In genomic region chr20:17747431-17747846, GRCh38 we compare ENCODE assay signal across 12 cellular contexts. TPM values are rescaled to one million over a fixed set of nuclear protein-coding genes. Genes with fewer than 3 reads are reported as not detected.
A peak's percentile ranks its signal among the peaks of the same experiment; 100 is the strongest.
DNase-seq lines count a peak whose midpoint lies in the region; ATAC-seq, FAIRE-seq and TF ChIP-seq lines count a peak whose summit lies in the region.
"Had no signal": no experiment of that assay in that cellular context is flagged by ENCODE, and none has a peak within 500 bp of the region (broad histone marks: within the 10 kb centered on the region; RNA-seq: fewer than 3 reads in every experiment).

No MANE protein-coding gene starts in this region.

- peak; percentile 98 for FAIRE-seq in astrocyte (lab: Jason Lieb, UNC)
- FAIRE-seq: endometrium had no signal

- no peaks in the 10 kb centered on the region for H4K20me1 ChIP-seq in astrocyte (ENCODE audit: insufficient read depth, low read length)

- TF ChIP-seq CTCF in AG09309 (IDR thresholded peaks at IDR 0.05; ENCODE audit: control insufficient read depth, insufficient read depth, low read depth, low read length, missing control alignments): no peak
- no peak for TF ChIP-seq CTCF in astrocyte (IDR thresholded peaks at IDR 0.05; ENCODE audit: insufficient read depth, low read depth, low read length)

- H3K36me3 ChIP-seq in astrocyte (ENCODE audit: insufficient read depth, low read length): no peaks in the 10 kb centered on the region

- H3K4me1 ChIP-seq in astrocyte (ENCODE audit: insufficient read depth, low read length): peaks cover 13% of the 10 kb centered on the region

- no peak overlapping the region for H3K4me3 ChIP-seq in AG09309 (ENCODE audit: control insufficient read depth, low read depth, low read length)
- H3K4me3 ChIP-seq in astrocyte (ENCODE audit: insufficient read depth, low read depth, low read length): peak overlapping the region; percentile 38

- peaks cover 15% of the 10 kb centered on the region for H3K4me1 Mint-ChIP-seq in astrocyte (ENCODE audit: low read depth, unreplicated experiment)

- H3K4me3 Mint-ChIP-seq in astrocyte (ENCODE audit: unreplicated experiment): peak overlapping the region; percentile 10
- H3K4me3 Mint-ChIP-seq: natural killer cell treated with Interleukin-12 subunit alpha and Interleukin-12 subunit beta and Interleukin-15 and Interleukin-18, amount 100 ng/mL, for 72 hours had no signal

- peaks cover under 1% of the 10 kb centered on the region for H3K27me3 ChIP-seq in astrocyte (ENCODE audit: insufficient read depth, low read length)

- H3K79me2 ChIP-seq in astrocyte (ENCODE audit: insufficient read depth, low read length): no peaks in the 10 kb centered on the region

- H3K9me3 ChIP-seq in astrocyte (ENCODE audit: insufficient read depth, low read depth, low read length): no peaks in the 10 kb centered on the region

- peak overlapping the region; percentile 97 for H3K27ac Mint-ChIP-seq in astrocyte (ENCODE audit: unreplicated experiment)
- H3K27ac Mint-ChIP-seq: natural killer cell treated with Interleukin-12 subunit alpha and Interleukin-12 subunit beta and Interleukin-15 and Interleukin-18, amount 100 ng/mL, for 72 hours had no signal

- no peaks in the 10 kb centered on the region for H3K36me3 Mint-ChIP-seq in astrocyte (ENCODE audit: low read depth, unreplicated experiment)
- H3K36me3 Mint-ChIP-seq: natural killer cell treated with Interleukin-12 subunit alpha and Interleukin-12 subunit beta and Interleukin-15 and Interleukin-18, amount 100 ng/mL, for 72 hours had no signal

- DNase-seq in AG09309 (ENCODE audit: low read depth) (peak; percentile 57), HT1080 (ENCODE audit: low read depth) (peak; percentile 90), astrocyte (ENCODE audit: low read depth) (peak; percentile 90), kidney glomerular epithelial cell (lab: John Stamatoyannopoulos, UW) (peak; percentile 68), NCI-H187 treated with DMSO at 0.1 percent for 48 hours (lab: John Stamatoyannopoulos, UW) (no peak)
- DNase-seq in stimulated activated CD4-positive, alpha-beta T cell treated with anti-CD3 and anti-CD28 coated beads, Interleukin-2, amount 100 ng/mL, for 24 hours: no peak

- H3K9ac ChIP-seq in astrocyte (ENCODE audit: low read length): peak overlapping the region; percentile 39

- H3K27me3 Mint-ChIP-seq in astrocyte (ENCODE audit: low read depth, unreplicated experiment): peaks cover 3% of the 10 kb centered on the region

- H3K27ac ChIP-seq in astrocyte (ENCODE audit: low read depth, low read length): peak overlapping the region; percentile 44

- ATAC-seq in HG03175 (IDR thresholded peaks at IDR 0.05; ENCODE audit: unreplicated experiment) (no peak), HG02623 (IDR thresholded peaks at IDR 0.05; ENCODE audit: unreplicated experiment) (no peak)

- H2AFZ ChIP-seq in astrocyte (ENCODE audit: low read depth, low read length): peak overlapping the region; percentile 43

- peak overlapping the region; percentile 80 for H3K4me2 ChIP-seq in astrocyte (ENCODE audit: low read length)

- H3K9me3 Mint-ChIP-seq in astrocyte (ENCODE audit: unreplicated experiment): no peaks in the 10 kb centered on the region
- H3K9me3 Mint-ChIP-seq: natural killer cell treated with Interleukin-12 subunit alpha and Interleukin-12 subunit beta and Interleukin-15 and Interleukin-18, amount 100 ng/mL, for 72 hours had no signal

RNA-seq across cellular contexts. Expression of gene BANF2, which starts 47.7 kb away (rescaled TPM):
- total RNA-seq in HT1080 (2014; rRNA removed; shearing (Covaris generic)): not detected in 2 replicates
- not detected in 2 replicates for polyA plus RNA-seq in HT1080 (2015; cell fraction: cytosol; rRNA removed)
- not detected in 2 replicates for polyA plus RNA-seq in HT1080 (2015; cell fraction: nucleus; rRNA removed)
- not detected in 2 replicates for total RNA-seq in astrocyte
- total RNA-seq: activated CD8-positive, alpha-beta memory T cell treated with anti-CD3 and anti-CD28 coated beads for 36 hours; HT-29; natural killer cell treated with Interleukin-12 subunit alpha and Interleukin-12 subunit beta and Interleukin-15 and Interleukin-18, amount 100 ng/mL, for 72 hours had no signal

Comparison
In these comparisons a context has a peak if more than half of its experiments do, and no peak if none do; other contexts are left out.
1. DNase-seq: peak in AG09309 (single experiment), HT1080 (single experiment), astrocyte (single experiment) and kidney glomerular epithelial cell (single experiment); none in stimulated activated CD4-positive, alpha-beta T cell treated with anti-CD3 and anti-CD28 coated beads, Interleukin-2, amount 100 ng/mL, for 24 hours (0 of 2) and NCI-H187 treated with DMSO at 0.1 percent for 48 hours (single experiment).